8 cellular contexts compared by ENCODE assay signal in genomic region chr1:226064816-226065248, GRCh38. TPM values are rescaled to one million over a fixed set of nuclear protein-coding genes. Genes with fewer than 3 reads are reported as not detected.
A peak's percentile ranks its signal among the peaks of the same experiment; 100 is the strongest.
DNase-seq lines count a peak whose midpoint lies in the region; ATAC-seq, FAIRE-seq and TF ChIP-seq lines count a peak whose summit lies in the region.

No MANE protein-coding gene starts in this region.

- no peaks in the 10 kb centered on the region for H3K27me3 Mint-ChIP-seq in type B pancreatic cell

- H3K27ac Mint-ChIP-seq in type B pancreatic cell = peak overlapping the region; percentile 58

- H3K9me3 Mint-ChIP-seq in type B pancreatic cell = no peaks in the 10 kb centered on the region

- DNase-seq in stimulated activated CD8-positive, alpha-beta memory T cell treated with anti-CD3 and anti-CD28 coated beads, Interleukin-12 subunit alpha, Interleukin-12 subunit beta, amount 100 ng/mL, for 4 hours (ENCODE audit: low read depth) = peak; percentile 10
- no peak for DNase-seq in stimulated activated CD8-positive, alpha-beta memory T cell treated with anti-CD3 and anti-CD28 coated beads, Interleukin-4, amount 100 ng/mL, for 48 hours
- DNase-seq in NCI-H1048 (lab: John Stamatoyannopoulos, UW) = peak; percentile 44
- peak; percentile 26 for DNase-seq in effector CD4-positive, alpha-beta T cell
- peak in 1 of 3 donors; percentile 76 for DNase-seq in mucosa of descending colon
- no peak for DNase-seq in type B pancreatic cell (ENCODE audit: extremely low spot score, unreplicated experiment)

- peak overlapping the region; percentile 85 for H3K4me3 Mint-ChIP-seq in type B pancreatic cell

- H3K4me1 ChIP-seq in mucosa of descending colon (ENCODE audit: low read depth) = peaks cover 44% of the 10 kb centered on the region

- peaks cover 28% of the 10 kb centered on the region for H3K36me3 Mint-ChIP-seq in type B pancreatic cell

- TF ChIP-seq CTCF in mucosa of descending colon (IDR thresholded peaks at IDR 0.05) (peak; percentile 43), type B pancreatic cell (conservative IDR thresholded peaks at IDR 0.05) (peak; percentile 51)

- peak; percentile 94 for FAIRE-seq in TTC549 (lab: Jason Lieb, UNC)

- no peak for ATAC-seq in mucosa of descending colon
- no peak for ATAC-seq in GM21515 (IDR thresholded peaks at IDR 0.05; ENCODE audit: unreplicated experiment)

- H3K4me1 Mint-ChIP-seq in type B pancreatic cell (ENCODE audit: unreplicated experiment) = peaks cover 42% of the 10 kb centered on the region

- intact Hi-C loops in mucosa of descending colon (cut with DNase I, micrococcal nuclease) = loop anchor here (5.0 to 10.0 kb wide), 2 partner anchors 57 to 60 kb away; no protein-coding TSS in a partner anchor

- H3K9me3 ChIP-seq in mucosa of descending colon = no peaks in the 10 kb centered on the region

- H3K4me3 ChIP-seq in mucosa of descending colon = no peak overlapping the region

- peaks cover 5% of the 10 kb centered on the region for H3K36me3 ChIP-seq in mucosa of descending colon (ENCODE audit: low read depth)

RNA-seq across cellular contexts. Expression of gene H3-3A, which starts 2.3 kb away (rescaled TPM):
- total RNA-seq in mucosa of descending colon (100 to 1,000 TPM; 466 to 839 (median 627) TPM), type B pancreatic cell (ENCODE audit: low replicate concordance) (684 and 873 TPM in 2 replicates)

Comparison
In these comparisons a context has a peak if more than half of its experiments do, and no peak if none do; other contexts are left out.
1. DNase-seq: peak in stimulated activated CD8-positive, alpha-beta memory T cell treated with anti-CD3 and anti-CD28 coated beads, Interleukin-12 subunit alpha, Interleukin-12 subunit beta, amount 100 ng/mL, for 4 hours (single experiment), NCI-H1048 (single experiment) and effector CD4-positive, alpha-beta T cell (single experiment); none in stimulated activated CD8-positive, alpha-beta memory T cell treated with anti-CD3 and anti-CD28 coated beads, Interleukin-4, amount 100 ng/mL, for 48 hours (single experiment) and type B pancreatic cell (single experiment).